Comparison of ENCODE assay signal across 1 cellular context in the genomic region with DNA sequence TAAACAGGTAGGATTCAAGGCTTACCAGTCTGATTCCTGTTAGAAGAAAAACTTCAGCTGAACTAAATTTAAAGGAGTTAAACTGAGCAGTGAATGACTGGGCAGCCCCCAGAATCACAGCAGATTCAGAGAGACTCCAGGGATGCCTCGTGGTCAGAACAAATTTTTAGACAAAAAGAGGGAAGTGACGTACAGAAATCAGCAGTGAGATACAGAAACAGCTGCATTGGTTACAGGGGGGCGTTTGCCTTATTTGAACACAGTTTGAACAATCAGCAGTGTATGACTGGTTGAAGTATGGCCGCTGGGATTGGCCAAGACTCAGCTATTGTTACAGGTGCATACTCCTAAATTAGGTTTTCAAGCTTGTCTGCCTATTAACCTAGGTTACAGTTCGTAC.
TF ChIP-seq lines count a peak whose summit lies in the region.

No MANE protein-coding gene starts in this region.

TF ChIP-seq in HepG2, 621 proteins besides CTCF, POLR2A, EP300 and RAD21:
- TF ChIP-seq SOX6 (IDR thresholded peaks at IDR 0.05) (no peak), SOX6 (CRISPR knock-in tag; IDR thresholded peaks at IDR 0.05) (0 out of 2 replicates have a peak, but pooled peaks have one; percentile 12), ARNT2 (CRISPR knock-in tag; IDR thresholded peaks at IDR 0.05; ENCODE audit: low read depth) (no peak), NFYB (CRISPR knock-in tag; IDR thresholded peaks at IDR 0.05) (0 out of 2 replicates have a peak, but pooled peaks have one; percentile 16), GABPA (IDR thresholded peaks at IDR 0.05; ENCODE audit: low read depth, low read length) (no peak), GABPA (CRISPR knock-in tag; IDR thresholded peaks at IDR 0.05; ENCODE audit: low read depth) (0 out of 2 replicates have a peak, but pooled peaks have one; percentile 27), SOX5 (CRISPR knock-in tag; IDR thresholded peaks at IDR 0.05; ENCODE audit: borderline replicate concordance) (0 out of 2 replicates have a peak, but pooled peaks have one; percentile 22), RFXAP (CRISPR knock-in tag; IDR thresholded peaks at IDR 0.05; ENCODE audit: borderline replicate concordance) (no peak), SRF (IDR thresholded peaks at IDR 0.05; ENCODE audit: low read depth, low read length) (peak; percentile 65; the same call in 1 of the 2 replicates)
